22 cellular contexts compared by ENCODE assay signal in genomic region chr16:52634101-52634500, GRCh38.
"Had no signal": no experiment of that assay in that cellular context is flagged by ENCODE, and none has a peak within 500 bp of the region (broad histone marks: within the 10 kb centered on the region; RNA-seq: fewer than 3 reads in every experiment).

No MANE protein-coding gene starts in this region.

- H3K36me3 ChIP-seq: ascending aorta, breast epithelium, gastrocnemius medialis, left lung, neutrophil, sigmoid colon, spleen had no signal

- H3K9me3 ChIP-seq: ascending aorta, gastrocnemius medialis, neutrophil, sigmoid colon, testis had no signal

- H3K4me3 Mint-ChIP-seq: activated naive CD4-positive, alpha-beta T cell treated with anti-CD3 and anti-CD28 coated beads, Interleukin-2, amount 50 U/mL, for 24 hours; naive B cell; stimulated activated memory B cell treated with anti-CD40 and anti-IgM and Interleukin-4, amounts not matched to agents 10 μg/mL and 1 μg/mL and 100 μg/mL, for 72 hours; T-helper 2 cell treated with Interferon-gamma antibody and Interleukin-4, amounts not matched to agents 5 μg/mL and 100 μg/mL, for 36 hours; type B pancreatic cell had no signal

- H3K36me3 Mint-ChIP-seq: activated naive CD4-positive, alpha-beta T cell treated with anti-CD3 and anti-CD28 coated beads, Interleukin-2, amount 50 U/mL, for 24 hours; stimulated activated memory B cell treated with anti-CD40 and anti-IgM and Interleukin-4, amounts not matched to agents 10 μg/mL and 1 μg/mL and 100 μg/mL, for 72 hours; type B pancreatic cell had no signal

- ATAC-seq: gastrocnemius medialis; left lung; mucosa of descending colon; stimulated activated memory B cell treated with anti-CD40 and anti-IgM and Interleukin-4, amounts not matched to agents 10 μg/mL and 1 μg/mL and 100 μg/mL, for 72 hours had no signal

- H3K4me1 ChIP-seq: ascending aorta, breast epithelium, gastrocnemius medialis, left lung, parathyroid adenoma, spleen, testis had no signal

- H3K4me1 Mint-ChIP-seq: activated naive CD4-positive, alpha-beta T cell treated with anti-CD3 and anti-CD28 coated beads, Interleukin-2, amount 50 U/mL, for 24 hours; naive B cell; stimulated activated memory B cell treated with anti-CD40 and anti-IgM and Interleukin-4, amounts not matched to agents 10 μg/mL and 1 μg/mL and 100 μg/mL, for 72 hours had no signal

- FAIRE-seq: keratinocyte, TTC549 had no signal

- H3K27me3 Mint-ChIP-seq: activated naive CD4-positive, alpha-beta T cell treated with anti-CD3 and anti-CD28 coated beads, Interleukin-2, amount 50 U/mL, for 24 hours; naive B cell; stimulated activated memory B cell treated with anti-CD40 and anti-IgM and Interleukin-4, amounts not matched to agents 10 μg/mL and 1 μg/mL and 100 μg/mL, for 72 hours had no signal

- H3K27me3 ChIP-seq: ascending aorta, breast epithelium, gastrocnemius medialis, left lung, neutrophil, sigmoid colon, spleen, testis had no signal

- H3K27ac Mint-ChIP-seq: activated naive CD4-positive, alpha-beta T cell treated with anti-CD3 and anti-CD28 coated beads, Interleukin-2, amount 50 U/mL, for 24 hours; stimulated activated memory B cell treated with anti-CD40 and anti-IgM and Interleukin-4, amounts not matched to agents 10 μg/mL and 1 μg/mL and 100 μg/mL, for 72 hours; T-helper 2 cell treated with Interferon-gamma antibody and Interleukin-4, amounts not matched to agents 5 μg/mL and 100 μg/mL, for 36 hours; type B pancreatic cell had no signal

- H3K4me3 ChIP-seq: ascending aorta, breast epithelium, coronary artery, gastrocnemius medialis, left lung, mucosa of descending colon, sigmoid colon, spleen, testis had no signal

- DNase-seq: activated CD4-positive, alpha-beta T cell treated with anti-CD3 and anti-CD28 coated beads, Interleukin-2, amount 50 U/mL, for 48 hours; activated gamma-delta T cell; gastrocnemius medialis; head of caudate nucleus; left lung; mucosa of descending colon; naive B cell; sigmoid colon; spleen; stimulated activated CD4-positive, alpha-beta T cell treated with anti-CD3 and anti-CD28 coated beads, Interleukin-4, amount 100 ng/mL, for 4 hours; testis had no signal

- H3K27ac ChIP-seq: ascending aorta, breast epithelium, coronary artery, gastrocnemius medialis, left lung, neutrophil, parathyroid adenoma, sigmoid colon, spleen, testis had no signal
